16 cellular contexts compared by ENCODE assay signal in the genomic region with DNA sequence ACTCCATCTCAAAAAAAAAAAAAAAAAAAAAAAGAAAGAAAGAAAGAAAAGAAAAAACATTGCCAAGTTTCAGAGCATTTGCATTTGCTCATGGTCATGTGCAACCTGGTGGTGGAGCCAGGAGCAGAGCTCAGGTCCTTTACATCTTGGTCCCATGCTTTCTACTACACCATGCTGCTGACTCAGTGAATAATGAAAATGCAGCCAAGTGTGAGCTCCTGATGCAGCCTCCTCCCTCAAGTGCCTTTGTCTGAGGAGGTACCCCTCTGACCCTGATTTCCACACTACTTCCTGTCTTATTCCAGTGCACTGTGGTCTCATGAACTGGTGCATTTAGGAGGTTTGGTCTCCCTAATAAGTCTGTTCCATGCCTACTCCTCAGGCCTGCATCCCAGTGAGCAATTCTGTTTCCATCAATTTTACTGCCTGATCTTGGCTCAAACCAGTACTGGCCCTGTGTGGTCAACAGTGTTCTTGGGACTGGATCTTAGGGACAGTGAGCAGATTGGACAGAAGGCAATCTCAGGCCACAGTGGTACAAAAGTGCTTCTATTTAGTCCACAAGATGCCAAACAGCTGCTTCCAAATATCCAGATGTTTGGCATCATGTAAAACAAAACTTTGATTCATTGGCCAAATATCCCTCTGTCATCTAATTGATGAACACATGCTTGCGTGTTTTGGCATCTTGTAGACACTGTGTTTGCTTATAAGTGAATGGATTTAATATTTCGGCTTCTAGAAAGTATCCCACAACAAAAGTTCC. TPM values are rescaled to one million over a fixed set of nuclear protein-coding genes. Genes with fewer than 3 reads are reported as not detected.
DNase-seq lines count a peak whose midpoint lies in the region; ATAC-seq and TF ChIP-seq lines count a peak whose summit lies in the region.
"Had no signal": no experiment of that assay in that cellular context is flagged by ENCODE, and none has a peak within 500 bp of the region (broad histone marks: within the 10 kb centered on the region; RNA-seq: fewer than 3 reads in every experiment).

No MANE protein-coding gene starts in this region.

- in situ Hi-C loops in GM23248 (cut with MboI) = no loop called here

- no peak for TF ChIP-seq CTCF in osteocyte (IDR thresholded peaks at IDR 0.05)

- no peaks in the 10 kb centered on the region for H3K36me3 ChIP-seq in GM23248 (ENCODE audit: low read depth)
- no peaks in the 10 kb centered on the region for H3K36me3 ChIP-seq in naive thymus-derived CD4-positive, alpha-beta T cell (ENCODE audit: control insufficient read depth in 2 of 3, insufficient read depth in 3 of 3, low read length in 3 of 3)
- H3K36me3 ChIP-seq: colonic mucosa, esophagus squamous epithelium had no signal

- WGBS in GM23248 (ENCODE audit: low coverage in 1 of 2, low lambda C conversion rate in 2 of 2, missing lambda C conversion rate in 2 of 2), 2 experiments = 5 to 6% methylated on average over 2 of the region's 2 CpGs

- ATAC-seq in HG03135 (IDR thresholded peaks at IDR 0.05; ENCODE audit: unreplicated experiment) = no peak
- ATAC-seq in naive thymus-derived CD4-positive, alpha-beta T cell = no peak
- ATAC-seq: activated CD8-positive, alpha-beta T cell treated with anti-CD3 and anti-CD28 coated beads for 36 hours; activated T-helper 17 cell treated with anti-CD3 and anti-CD28 coated beads, Interleukin-2, amount 50 U/mL, for 72 hours had no signal

- H3K27me3 ChIP-seq in GM23248 (replicated peaks; ENCODE audit: insufficient read depth) = peaks cover 14% of the 10 kb centered on the region; the same call in 1 of the 2 replicates
- H3K27me3 ChIP-seq in naive thymus-derived CD4-positive, alpha-beta T cell (ENCODE audit: control insufficient read depth in 2 of 2, insufficient read depth in 2 of 2, low read length in 2 of 2) = no peaks in the 10 kb centered on the region
- H3K27me3 ChIP-seq: colonic mucosa had no signal

- POLR2A ChIA-PET in naive thymus-derived CD4-positive, alpha-beta T cell (lab: Charles Lee) = no interaction called here

- H3K9ac ChIP-seq in GM23248 = no peak overlapping the region

- H3K4me3 ChIP-seq in GM23248 = no peak overlapping the region
- no peak overlapping the region for H3K4me3 ChIP-seq in naive thymus-derived CD4-positive, alpha-beta T cell (ENCODE audit: low read length)
- H3K4me3 ChIP-seq: colonic mucosa, esophagus squamous epithelium had no signal

- no peaks in the 10 kb centered on the region for H3K4me1 Mint-ChIP-seq in osteocyte (ENCODE audit: unreplicated experiment)
- H3K4me1 Mint-ChIP-seq in naive thymus-derived CD4-positive, alpha-beta T cell = no peaks in the 10 kb centered on the region
- H3K4me1 Mint-ChIP-seq: activated T-helper 17 cell treated with anti-CD3 and anti-CD28 coated beads, Interleukin-2, amount 50 U/mL, for 72 hours had no signal

- H3K9me3 ChIP-seq in GM23248 (ENCODE audit: low read depth) = no peaks in the 10 kb centered on the region
- H3K9me3 ChIP-seq in naive thymus-derived CD4-positive, alpha-beta T cell (ENCODE audit: control insufficient read depth in 2 of 3, low read length in 3 of 3) = no peaks in the 10 kb centered on the region
- H3K9me3 ChIP-seq: colonic mucosa, esophagus squamous epithelium had no signal

- H4K20me1 ChIP-seq in GM23248 (ENCODE audit: insufficient read depth) = no peaks in the 10 kb centered on the region

- intact Hi-C loops in naive thymus-derived CD4-positive, alpha-beta T cell (cut with micrococcal nuclease) = no loop called here

- H3K4me3 Mint-ChIP-seq in osteocyte (ENCODE audit: unreplicated experiment) = no peak overlapping the region
- H3K4me3 Mint-ChIP-seq in naive thymus-derived CD4-positive, alpha-beta T cell = no peak overlapping the region
- H3K4me3 Mint-ChIP-seq: activated CD8-positive, alpha-beta T cell treated with anti-CD3 and anti-CD28 coated beads for 36 hours; activated T-helper 17 cell treated with anti-CD3 and anti-CD28 coated beads, Interleukin-2, amount 50 U/mL, for 72 hours had no signal

- H3K4me2 ChIP-seq in GM23248 (ENCODE audit: unreplicated experiment) = no peak overlapping the region

- no peaks in the 10 kb centered on the region for H3K36me3 Mint-ChIP-seq in osteocyte (ENCODE audit: unreplicated experiment)
- H3K36me3 Mint-ChIP-seq in naive thymus-derived CD4-positive, alpha-beta T cell = no peaks in the 10 kb centered on the region

- 0 out of 2 replicates have a peak, but pooled peaks cover 7% of the 10 kb centered on the region for H3F3A ChIP-seq in GM23248 (ENCODE audit: insufficient read depth)

- H3K27me3 Mint-ChIP-seq in osteocyte (ENCODE audit: unreplicated experiment) = peaks cover 8% of the 10 kb centered on the region
- H3K27me3 Mint-ChIP-seq in naive thymus-derived CD4-positive, alpha-beta T cell = peaks cover 3 to 10% (median 5%) of the 10 kb centered on the region in 5 donors

- no peaks in the 10 kb centered on the region for H3K4me1 ChIP-seq in GM23248 (ENCODE audit: insufficient read depth)
- no peaks in the 10 kb centered on the region for H3K4me1 ChIP-seq in naive thymus-derived CD4-positive, alpha-beta T cell (ENCODE audit: control insufficient read depth in 2 of 2, insufficient read depth in 2 of 2, low read length in 2 of 2)
- H3K4me1 ChIP-seq: colonic mucosa had no signal

- H2AFZ ChIP-seq in GM23248 = no peak overlapping the region

- H3K27ac ChIP-seq in GM23248 = no peak overlapping the region
- no peak overlapping the region for H3K27ac ChIP-seq in naive thymus-derived CD4-positive, alpha-beta T cell (ENCODE audit: low read depth, low read length)
- H3K27ac ChIP-seq: colonic mucosa, esophagus squamous epithelium, VCaP had no signal

- H3K27ac Mint-ChIP-seq in osteocyte (ENCODE audit: unreplicated experiment) = no peak overlapping the region
- no peak overlapping the region for H3K27ac Mint-ChIP-seq in naive thymus-derived CD4-positive, alpha-beta T cell
- H3K27ac Mint-ChIP-seq: activated CD8-positive, alpha-beta T cell treated with anti-CD3 and anti-CD28 coated beads for 36 hours; activated T-helper 17 cell treated with anti-CD3 and anti-CD28 coated beads, Interleukin-2, amount 50 U/mL, for 72 hours had no signal

- no peaks in the 10 kb centered on the region for H3K9me2 ChIP-seq in GM23248 (ENCODE audit: insufficient read depth)

- H3K9me3 Mint-ChIP-seq in osteocyte (ENCODE audit: unreplicated experiment) = no peaks in the 10 kb centered on the region
- H3K9me3 Mint-ChIP-seq in naive thymus-derived CD4-positive, alpha-beta T cell = peaks cover 0 to 11% (median 2%) of the 10 kb centered on the region in 11 donors
- H3K9me3 Mint-ChIP-seq: activated CD8-positive, alpha-beta T cell treated with anti-CD3 and anti-CD28 coated beads for 36 hours; activated T-helper 17 cell treated with anti-CD3 and anti-CD28 coated beads, Interleukin-2, amount 50 U/mL, for 72 hours had no signal

- peak; percentile 41 for DNase-seq in GM23248
- DNase-seq in epidermal melanocyte (ENCODE audit: insufficient read length, low spot score) = peak; percentile 45
- peak; percentile 31 for DNase-seq in inferior parietal cortex (ENCODE audit: extremely low spot score)
- DNase-seq in pons (ENCODE audit: low spot score) = peak; percentile 72
- DNase-seq in osteocyte (ENCODE audit: extremely low spot score, unreplicated experiment) = no peak
- DNase-seq in RKO (ENCODE audit: low spot score) = no peak
- no peak for DNase-seq in naive thymus-derived CD4-positive, alpha-beta T cell
- DNase-seq: activated CD8-positive, alpha-beta T cell treated with anti-CD3 and anti-CD28 coated beads for 36 hours; colonic mucosa; esophagus squamous epithelium; NCI-H774; occipital lobe; stimulated activated naive CD4-positive, alpha-beta T cell treated with Interleukin-2 at 50 U/mL for 16 hours had no signal

- no peaks in the 10 kb centered on the region for H3K79me2 ChIP-seq in GM23248 (ENCODE audit: insufficient read depth)

- CTCF ChIA-PET in naive thymus-derived CD4-positive, alpha-beta T cell (lab: Charles Lee) = interaction anchor here (0.5 kb wide), 1 partner anchor 153 kb away, joined by 4 read pairs; no protein-coding TSS in a partner anchor

RNA-seq across cellular contexts. Expression of gene LRCH1, which starts 28.8 kb away (rescaled TPM):
- total RNA-seq in GM23248 (2014; rRNA removed; shearing (Covaris generic)) = 3.4 and 5.0 TPM in 2 replicates
- 4.3 and 4.7 TPM in 2 replicates for polyA plus RNA-seq in GM23248 (2016; fragmentation: Nextera tagmentation; extraction: Ambion mirVana)
- total RNA-seq in osteocyte = 13.9 and 14.6 TPM in 2 replicates
- total RNA-seq in naive thymus-derived CD4-positive, alpha-beta T cell = 10 to 100 TPM; 13.8 to 24.2 (median 15.5) TPM
- polyA plus RNA-seq in naive thymus-derived CD4-positive, alpha-beta T cell = 1 to 10 TPM; 4.1 to 6.4 TPM

Comparison
In these comparisons a context has a peak if more than half of its experiments do, and no peak if none do; other contexts are left out.
1. DNase-seq: peak in GM23248 (single experiment), epidermal melanocyte (single experiment), inferior parietal cortex (single experiment) and pons (single experiment); none in osteocyte (single experiment), RKO (single experiment) and naive thymus-derived CD4-positive, alpha-beta T cell (0 of 9).